Comparison of ENCODE assay signal across 12 cellular contexts in genomic region chr2:69538872-69539548, GRCh38.
DNase-seq lines count a peak whose midpoint lies in the region; ATAC-seq, FAIRE-seq and TF ChIP-seq lines count a peak whose summit lies in the region.
"Had no signal": no experiment of that assay in that cellular context is flagged by ENCODE, and none has a peak within 500 bp of the region (broad histone marks: within the 10 kb centered on the region; RNA-seq: fewer than 3 reads in every experiment).

No MANE protein-coding gene starts in this region.

- H3K4me3 ChIP-seq in K562 (no peak overlapping the region), mesendoderm (ENCODE audit: low read length) (no peak overlapping the region), tibial artery (no peak overlapping the region), esophagus muscularis mucosa (no peak overlapping the region)

- TF ChIP-seq EP300 in K562 (IDR thresholded peaks at IDR 0.05; ENCODE audit: low read length): no peak
- TF ChIP-seq EP300 in esophagus muscularis mucosa (IDR thresholded peaks at IDR 0.05): no peak

- TF ChIP-seq POLR2A in K562 (conservative IDR thresholded peaks at IDR 0.05) (no peak), GM18505 (IDR thresholded peaks at IDR 0.05; ENCODE audit: borderline replicate concordance, extremely low read depth, insufficient read depth, insufficient read length) (no peak), esophagus muscularis mucosa (IDR thresholded peaks at IDR 0.05; ENCODE audit: low read depth) (no peak)

- H4K5ac ChIP-seq in mesendoderm (ENCODE audit: low read length): no peak overlapping the region

- H3K27ac ChIP-seq in K562 (ENCODE audit: extremely low read depth, low read depth, low read length) (no peak overlapping the region), mesendoderm (ENCODE audit: low read depth, low read length) (no peak overlapping the region), tibial artery (no peak overlapping the region), esophagus muscularis mucosa (replicated peaks in 1 of 4) (no peak overlapping the region)

- H4K20me1 ChIP-seq in K562 (replicated peaks; ENCODE audit: control insufficient read depth, insufficient read depth, low read length): no peaks in the 10 kb centered on the region

- H3K27me3 ChIP-seq in K562 (ENCODE audit: control insufficient read depth in 2 of 2, insufficient read depth in 2 of 2, low read length in 2 of 2) (no peaks in the 10 kb centered on the region), mesendoderm (ENCODE audit: insufficient read depth, low read length, poor library complexity) (no peaks in the 10 kb centered on the region), tibial artery (no peaks in the 10 kb centered on the region), esophagus muscularis mucosa (no peaks in the 10 kb centered on the region)

- DNase-seq in Daoy (ENCODE audit: low read depth) (peak; percentile 31), HuH-7 (ENCODE audit: low spot score) (peak; percentile 35), K562 (ENCODE audit: extremely low read depth in 1 of 4, low spot score in 3 of 4) (no peak), mesendoderm (peak; percentile 59), tibial artery (no peak), esophagus muscularis mucosa (ENCODE audit: extremely low spot score) (no peak)
- DNase-seq: anterior cingulate cortex; NCI-H146; NK-92 treated with Interleukin-12 subunit alpha and Interleukin-12 subunit beta, amount 100 ng/mL, for 24 hours; stimulated activated CD4-positive, alpha-beta T cell treated with anti-CD3 and anti-CD28 coated beads, Interleukin-12 subunit alpha, Interleukin-12 subunit beta, amount 100 ng/mL, for 4 hours; T-helper 2 cell had no signal

- H3K18ac ChIP-seq in mesendoderm (ENCODE audit: low read length): no peak overlapping the region

- no peak overlapping the region for H2AK5ac ChIP-seq in mesendoderm (ENCODE audit: low read length)

- BruUV-seq in K562 (replicated peaks; lab: Mats Ljungman, UMichigan): no TSS peak

- no peaks in the 10 kb centered on the region for H3K9me1 ChIP-seq in K562 (ENCODE audit: control insufficient read depth, insufficient read depth, low read length)

- no peak overlapping the region for H2BK5ac ChIP-seq in mesendoderm (ENCODE audit: low read length)

- no peak overlapping the region for H3K4ac ChIP-seq in mesendoderm (ENCODE audit: low read depth, low read length)

- intact Hi-C loops in K562 (cut with micrococcal nuclease): no loop called here
- intact Hi-C loops in tibial artery (cut with DNase I; ENCODE audit: low total_unique reads): no loop called here
- intact Hi-C loops in esophagus muscularis mucosa (cut with DNase I): no loop called here

- H3K4me2 ChIP-seq in K562 (ENCODE audit: insufficient read depth, low read length) (no peak overlapping the region), mesendoderm (ENCODE audit: low read length) (no peak overlapping the region)

- H3K56ac ChIP-seq in mesendoderm (ENCODE audit: low read length): no peak overlapping the region

- in situ Hi-C loops in K562 (cut with MboI): no loop called here

- no peaks in the 10 kb centered on the region; the same call in 2 of the 3 replicates for H3K36me3 ChIP-seq in K562 (ENCODE audit: control insufficient read depth, insufficient read depth, low read length)
- no peaks in the 10 kb centered on the region for H3K36me3 ChIP-seq in mesendoderm (ENCODE audit: control insufficient read depth, insufficient read depth, low read length)
- peaks cover 10 to 59% (median 50%) of the 10 kb centered on the region in 3 donors for H3K36me3 ChIP-seq in tibial artery
- H3K36me3 ChIP-seq in esophagus muscularis mucosa: peaks cover 12 to 65% (median 36%) of the 10 kb centered on the region in 4 donors

- no peak overlapping the region for H2AFZ ChIP-seq in K562 (ENCODE audit: low read depth, low read length)

- H2BK15ac ChIP-seq in mesendoderm (replicated peaks; ENCODE audit: low read depth): no peak overlapping the region

- H3K4me1 ChIP-seq in K562 (replicated peaks in 1 of 2; ENCODE audit: control insufficient read depth in 2 of 2, insufficient read depth in 2 of 2, low read length in 2 of 2) (no peaks in the 10 kb centered on the region; a peak in 1 of 5 replicates), mesendoderm (ENCODE audit: control insufficient read depth, low read depth, low read length) (no peaks in the 10 kb centered on the region), tibial artery (no peaks in the 10 kb centered on the region), esophagus muscularis mucosa (peaks cover 0 to 9% (median 8%) of the 10 kb centered on the region in 4 donors)

- H2BK120ac ChIP-seq in mesendoderm (ENCODE audit: low read depth, low read length): no peak overlapping the region

- no peak for FAIRE-seq in K562 (lab: Jason Lieb, UNC)

- no peaks in the 10 kb centered on the region for H3K79me1 ChIP-seq in mesendoderm (ENCODE audit: low read length)

- no peaks in the 10 kb centered on the region for H3K9me3 ChIP-seq in K562 (replicated peaks; ENCODE audit: control insufficient read depth, insufficient read depth, low read depth, low read length)
- H3K9me3 ChIP-seq in tibial artery: no peaks in the 10 kb centered on the region
- H3K9me3 ChIP-seq in esophagus muscularis mucosa: peaks cover 0 to 1% (median 0%) of the 10 kb centered on the region in 4 donors

- no peak overlapping the region for H3K23ac ChIP-seq in mesendoderm (ENCODE audit: low read length)

- ATAC-seq in K562 (no peak), GM18505 (IDR thresholded peaks at IDR 0.05; ENCODE audit: unreplicated experiment) (no peak)

- no peaks in the 10 kb centered on the region for H3K79me2 ChIP-seq in K562 (ENCODE audit: control insufficient read depth, insufficient read depth, low read length)
- no peaks in the 10 kb centered on the region for H3K79me2 ChIP-seq in mesendoderm (ENCODE audit: control insufficient read depth, insufficient read depth, low read length)

- CTCF ChIA-PET in K562 (lab: Yijun Ruan, JAX; ENCODE audit: low intra/inter-chr PET ratio): no interaction called here

- WGBS in K562 (ENCODE audit: insufficient coverage, low coverage, missing lambda C conversion rate): 55% methylated on average over 7 of the region's 7 CpGs
- no CpG with 5 or more reads among the region's 7 CpGs for WGBS in mesendoderm (ENCODE audit: extremely low coverage, insufficient coverage, low lambda C conversion rate)
- 88% methylated on average over 7 of the region's 7 CpGs for WGBS in esophagus muscularis mucosa

- no peak overlapping the region for H4K8ac ChIP-seq in mesendoderm (ENCODE audit: low read depth, low read length)

- TF ChIP-seq CTCF in K562 (IDR thresholded peaks at IDR 0.05 in 2 of 3, conservative IDR thresholded peaks at IDR 0.05 in 1 of 3; ENCODE audit: insufficient read depth in 2 of 3, low read depth in 1 of 3, low read length in 3 of 3) (no peak), tibial artery (IDR thresholded peaks at IDR 0.05) (no peak), esophagus muscularis mucosa (IDR thresholded peaks at IDR 0.05) (no peak)

- no peak for TF ChIP-seq RAD21 in K562 (CRISPR knock-in tag; conservative IDR thresholded peaks at IDR 0.05 in 1 of 2, IDR thresholded peaks at IDR 0.05 in 1 of 2)

- POLR2A ChIA-PET in K562 (lab: Yijun Ruan, JAX): interaction anchor here (1.0 to 1.1 kb wide), 2 partner anchors 28 to 162 kb away, joined by 3 read pairs; no protein-coding TSS in a partner anchor

- no peak overlapping the region for H3K9ac ChIP-seq in K562 (ENCODE audit: insufficient read depth in 1 of 2, low read depth in 2 of 2, low read length in 2 of 2)
- no peak overlapping the region for H3K9ac ChIP-seq in mesendoderm (ENCODE audit: low read length)

TF ChIP-seq in K562, 482 proteins besides CTCF, POLR2A, EP300 and RAD21:
- TF ChIP-seq NR2C1 (IDR thresholded peaks at IDR 0.05): peak; percentile 82
- TF ChIP-seq NR2C1 (tag; IDR thresholded peaks at IDR 0.05): peak; percentile 89
- no peak for TF ChIP-seq NCOR1 (IDR thresholded peaks at IDR 0.05)
- TF ChIP-seq NR2C2 (CRISPR knock-in tag; IDR thresholded peaks at IDR 0.05): peak; percentile 19; the same call in 1 of the 2 replicates
- TF ChIP-seq NR2C2 (tag; IDR thresholded peaks at IDR 0.05): 0 out of 2 replicates have a peak, but pooled peaks have one; percentile 30

Comparison
In these comparisons a context has a peak if more than half of its experiments do, and no peak if none do; other contexts are left out.
1. DNase-seq: peak in Daoy (single experiment), HuH-7 (single experiment) and mesendoderm (single experiment); none in K562 (0 of 4), tibial artery (0 of 2) and esophagus muscularis mucosa (single experiment).